ENCODE assay signal across 36 cellular contexts in the genomic region with DNA sequence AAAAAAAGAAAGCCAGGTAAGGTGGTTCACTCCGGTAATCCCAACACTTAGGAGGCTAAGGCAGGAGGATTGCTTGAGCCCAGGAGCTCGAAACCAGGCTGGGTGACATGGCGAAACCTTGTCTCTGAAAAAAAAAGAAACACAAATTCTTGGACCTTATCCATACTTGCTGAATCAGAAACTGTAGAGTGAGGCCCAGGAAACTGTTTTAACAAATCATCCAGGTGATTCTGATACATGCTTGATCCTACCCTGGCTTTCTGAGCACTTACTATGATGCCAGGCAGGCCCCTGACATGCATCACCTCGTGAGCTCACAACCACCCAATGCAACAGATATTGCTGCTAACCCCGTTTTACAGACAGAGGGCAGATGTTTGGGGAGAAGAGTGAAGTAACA. TPM values are rescaled to one million over a fixed set of nuclear protein-coding genes. Genes with fewer than 3 reads are reported as not detected.
"Had no signal": no experiment of that assay in that cellular context is flagged by ENCODE, and none has a peak within 500 bp of the region (broad histone marks: within the 10 kb centered on the region; RNA-seq: fewer than 3 reads in every experiment).

No MANE protein-coding gene starts in this region.

- ATAC-seq: activated CD4-positive, CD25-positive, alpha-beta regulatory T cell treated with anti-CD3 and anti-CD28 coated beads, Interleukin-2, amount 50 U/mL, for 24 hours; activated CD8-positive, alpha-beta T cell treated with anti-CD3 and anti-CD28 coated beads for 36 hours; activated T-cell treated with anti-CD3 and anti-CD28 coated beads, Interleukin-2, amount 50 U/mL, for 4 hours; activated T-helper 17 cell treated with anti-CD3 and anti-CD28 coated beads, Interleukin-2, amount 50 U/mL, for 72 hours; body of pancreas; T-helper 17 cell had no signal

- H3K27ac Mint-ChIP-seq: activated B cell treated with CpG ODN at 0.5 μM for 24 hours; activated CD8-positive, alpha-beta T cell treated with anti-CD3 and anti-CD28 coated beads for 36 hours; activated naive CD8-positive, alpha-beta T cell; activated T-helper 17 cell treated with anti-CD3 and anti-CD28 coated beads, Interleukin-2, amount 50 U/mL, for 72 hours; dendritic cell treated with granulocyte-macrophage colony-stimulating factor and Interleukin-4, amounts not matched to agents 40 ng/mL and 50 ng/mL, for 4 days; endodermal cell; T-helper 17 cell; T-helper 2 cell treated with Interferon-gamma antibody and Interleukin-4, amounts not matched to agents 5 μg/mL and 100 μg/mL, for 36 hours had no signal

- H3K36me3 ChIP-seq: esophagus squamous epithelium had no signal

- H3K9me3 Mint-ChIP-seq: activated B cell treated with CpG ODN at 0.5 μM for 24 hours; activated CD8-positive, alpha-beta T cell treated with anti-CD3 and anti-CD28 coated beads for 36 hours; activated T-cell treated with anti-CD3 and anti-CD28 coated beads, Interleukin-2, amount 50 U/mL, for 4 hours; activated T-helper 17 cell treated with anti-CD3 and anti-CD28 coated beads, Interleukin-2, amount 50 U/mL, for 72 hours; central memory CD8-positive, alpha-beta T cell had no signal

- H3K27me3 ChIP-seq: body of pancreas, dorsolateral prefrontal cortex, esophagus squamous epithelium had no signal

- H3K9me3 ChIP-seq: body of pancreas, esophagus squamous epithelium had no signal

- H3K4me3 ChIP-seq: body of pancreas, coronary artery, dorsolateral prefrontal cortex, esophagus squamous epithelium had no signal

- DNase-seq: activated B cell treated with CpG ODN at 0.5 μM for 24 hours; activated CD4-positive, alpha-beta T cell treated with anti-CD3 and anti-CD28 coated beads for 48 hours; activated CD4-positive, alpha-beta T cell treated with anti-CD3 and anti-CD28 coated beads, Interleukin-2, amount 50 U/mL, for 1 hour; activated CD4-positive, alpha-beta T cell treated with anti-CD3 and anti-CD28 coated beads, Interleukin-2, amount 50 U/mL, for 48 hours; activated CD8-positive, alpha-beta memory T cell treated with anti-CD3 and anti-CD28 coated beads, Interleukin-2, amount 50 U/mL, for 48 hours; activated CD8-positive, alpha-beta T cell treated with anti-CD3 and anti-CD28 coated beads for 36 hours; activated effector memory CD4-positive, alpha-beta T cell treated with Interleukin-2 at 50 U/mL for 16 hours; activated gamma-delta T cell treated with Interleukin-2 at 50 U/mL for 16 hours; activated naive CD4-positive, alpha-beta T cell treated with anti-CD3 and anti-CD28 coated beads, Interleukin-2, amount 50 U/mL, for 16 hours; activated naive CD4-positive, alpha-beta T cell treated with Interleukin-2 at 50 U/mL for 16 hours; activated T-cell treated with anti-CD3 and anti-CD28 coated beads, Interleukin-2, amount 50 U/mL, for 4 hours; amniotic stem cell; aorta; body of pancreas; dorsolateral prefrontal cortex; effector memory CD4-positive, alpha-beta T cell; endodermal cell; esophagus squamous epithelium; T-helper 1 cell; T-helper 17 cell; T1000; WERI-Rb-1 had no signal

- H3K4me3 Mint-ChIP-seq: activated B cell treated with CpG ODN at 0.5 μM for 24 hours; activated CD8-positive, alpha-beta T cell treated with anti-CD3 and anti-CD28 coated beads for 36 hours; activated naive CD8-positive, alpha-beta T cell; activated T-cell treated with anti-CD3 and anti-CD28 coated beads, Interleukin-2, amount 50 U/mL, for 4 hours; activated T-helper 17 cell treated with anti-CD3 and anti-CD28 coated beads, Interleukin-2, amount 50 U/mL, for 72 hours; central memory CD8-positive, alpha-beta T cell; dendritic cell treated with granulocyte-macrophage colony-stimulating factor and Interleukin-4, amounts not matched to agents 40 ng/mL and 50 ng/mL, for 4 days; endodermal cell; T-helper 17 cell; T-helper 2 cell treated with Interferon-gamma antibody and Interleukin-4, amounts not matched to agents 5 μg/mL and 100 μg/mL, for 36 hours had no signal

- H3K27ac ChIP-seq: body of pancreas, coronary artery, dorsolateral prefrontal cortex, esophagus squamous epithelium, WERI-Rb-1 had no signal

RNA-seq across cellular contexts. Expression of gene CA7, which starts 9.5 kb away (rescaled TPM):
- total RNA-seq: activated B cell treated with CpG ODN at 0.5 μM for 24 hours; activated T-helper 17 cell treated with anti-CD3 and anti-CD28 coated beads, Interleukin-2, amount 50 U/mL, for 72 hours; aorta; body of pancreas; cardiac septum; cerebellum; endodermal cell; esophagus squamous epithelium; fibroblast of lung; fibroblast of villous mesenchyme; frontal cortex; T-helper 17 cell had no signal
- polyA plus RNA-seq: fibroblast of lung had no signal

RNA-seq across cellular contexts. Expression of gene TERB1, which starts 33.4 kb away (rescaled TPM):
- total RNA-seq: activated B cell treated with CpG ODN at 0.5 μM for 24 hours; activated T-cell treated with anti-CD3 and anti-CD28 coated beads, Interleukin-2, amount 50 U/mL, for 4 hours; aorta; body of pancreas; cardiac septum; cerebellum; endodermal cell; esophagus squamous epithelium; fibroblast of villous mesenchyme had no signal
- polyA plus RNA-seq: adipose tissue, aorta, esophagus, fibroblast of lung had no signal
